ENCODE assay signal across 20 cellular contexts in genomic region chr2:159606287-159606686, GRCh38. TPM values are rescaled to one million over a fixed set of nuclear protein-coding genes. Genes with fewer than 3 reads are reported as not detected.
DNase-seq lines count a peak whose midpoint lies in the region; ATAC-seq and TF ChIP-seq lines count a peak whose summit lies in the region.
"Had no signal": no experiment of that assay in that cellular context is flagged by ENCODE, and none has a peak within 500 bp of the region (broad histone marks: within the 10 kb centered on the region; RNA-seq: fewer than 3 reads in every experiment).

No MANE protein-coding gene starts in this region.

- H3K27ac ChIP-seq in endodermal cell (ENCODE audit: low read depth, low read length) = no peak overlapping the region
- peak overlapping the region; percentile 19 for H3K27ac ChIP-seq in muscle layer of colon (ENCODE audit: low read depth, low read length)
- peak overlapping the region; percentile 58 for H3K27ac ChIP-seq in upper lobe of right lung

- H3K4me3 Mint-ChIP-seq in endodermal cell = no peak overlapping the region
- H3K4me3 Mint-ChIP-seq: activated CD4-positive, alpha-beta T cell treated with anti-CD3 and anti-CD28 coated beads, Interleukin-2, amount 10 ng/mL, durations not matched to agents 7 days and 5 days; activated T-cell treated with anti-CD3 and anti-CD28 coated beads, Interleukin-2, amount 50 U/mL, for 72 hours; HFFc6; naive thymus-derived CD4-positive, alpha-beta T cell had no signal

- WGBS in endodermal cell (ENCODE audit: insufficient coverage in 1 of 2, insufficient read length in 1 of 2), 2 experiments = 93 to 98% methylated on average over 2 of the region's 2 CpGs

- peaks cover 3% of the 10 kb centered on the region for H3K4me1 ChIP-seq in endodermal cell (ENCODE audit: control insufficient read depth, insufficient read depth, low read length)
- peaks cover 46% of the 10 kb centered on the region for H3K4me1 ChIP-seq in muscle layer of colon (ENCODE audit: insufficient read depth, low read length)
- peaks cover 43% of the 10 kb centered on the region for H3K4me1 ChIP-seq in upper lobe of right lung

- H3K27ac Mint-ChIP-seq in endodermal cell = peak overlapping the region; percentile 54
- H3K27ac Mint-ChIP-seq: activated CD4-positive, alpha-beta T cell treated with anti-CD3 and anti-CD28 coated beads, Interleukin-2, amount 10 ng/mL, durations not matched to agents 7 days and 5 days; activated T-cell treated with anti-CD3 and anti-CD28 coated beads, Interleukin-2, amount 50 U/mL, for 72 hours; HFFc6 had no signal

- no peaks in the 10 kb centered on the region for H3K36me3 ChIP-seq in endodermal cell (ENCODE audit: control insufficient read depth, insufficient read depth, low read length)
- H3K36me3 ChIP-seq in muscle layer of colon (ENCODE audit: insufficient read depth, low read length) = no peaks in the 10 kb centered on the region
- no peaks in the 10 kb centered on the region for H3K36me3 ChIP-seq in upper lobe of right lung

- no peaks in the 10 kb centered on the region for H3K9me3 Mint-ChIP-seq in endodermal cell
- H3K9me3 Mint-ChIP-seq: activated CD4-positive, alpha-beta T cell treated with anti-CD3 and anti-CD28 coated beads, Interleukin-2, amount 10 ng/mL, durations not matched to agents 7 days and 5 days; activated T-cell treated with anti-CD3 and anti-CD28 coated beads, Interleukin-2, amount 50 U/mL, for 72 hours; HFFc6; naive thymus-derived CD4-positive, alpha-beta T cell had no signal

- H3K4me3 ChIP-seq in endodermal cell (ENCODE audit: low read length) (no peak overlapping the region), muscle layer of colon (ENCODE audit: low read depth in 1 of 2, low read length in 2 of 2) (peak overlapping the region in 1 of 2 donors; percentile 20), upper lobe of right lung (peak overlapping the region; percentile 9)

- H3K9me3 ChIP-seq in endodermal cell (ENCODE audit: control insufficient read depth, low read length) = no peaks in the 10 kb centered on the region
- H3K9me3 ChIP-seq in muscle layer of colon (ENCODE audit: low read length) = no peaks in the 10 kb centered on the region
- H3K9me3 ChIP-seq in upper lobe of right lung = no peaks in the 10 kb centered on the region

- H3K27me3 ChIP-seq in endodermal cell (ENCODE audit: control insufficient read depth, insufficient read depth, low read length, poor library complexity, severe bottlenecking) = no peaks in the 10 kb centered on the region
- H3K27me3 ChIP-seq in muscle layer of colon (ENCODE audit: control insufficient read depth in 1 of 2, insufficient read depth in 2 of 2, low read length in 2 of 2) = no peaks in the 10 kb centered on the region
- H3K27me3 ChIP-seq in upper lobe of right lung = no peaks in the 10 kb centered on the region

- no peaks in the 10 kb centered on the region for H3K27me3 Mint-ChIP-seq in endodermal cell (ENCODE audit: insufficient read depth)

- peaks cover 4% of the 10 kb centered on the region for H3K36me3 Mint-ChIP-seq in endodermal cell (ENCODE audit: low read depth)
- H3K36me3 Mint-ChIP-seq: naive thymus-derived CD4-positive, alpha-beta T cell had no signal

- H3K4me1 Mint-ChIP-seq in endodermal cell = peaks cover 22% of the 10 kb centered on the region
- H3K4me1 Mint-ChIP-seq: activated CD4-positive, alpha-beta T cell treated with anti-CD3 and anti-CD28 coated beads, Interleukin-2, amount 10 ng/mL, durations not matched to agents 7 days and 5 days; naive thymus-derived CD4-positive, alpha-beta T cell had no signal

- DNase-seq in Right ventricle myocardium superior (no peak), Right ventricle myocardium inferior (ENCODE audit: missing footprints) (no peak), endodermal cell (no peak), upper lobe of right lung (no peak), posterior cingulate gyrus (no peak)
- DNase-seq: activated CD4-positive, alpha-beta T cell treated with anti-CD3 and anti-CD28 coated beads, Interleukin-2, amount 10 ng/mL, durations not matched to agents 7 days and 5 days; activated T-cell treated with anti-CD3 and anti-CD28 coated beads, Interleukin-2, amount 50 U/mL, for 72 hours; amygdala; effector CD4-positive, alpha-beta T cell; foreskin melanocyte; HFFc6; Kasumi-1; naive thymus-derived CD4-positive, alpha-beta T cell; NCI-H1930; NCI-H748 treated with DMSO at 0.1 percent for 48 hours; stimulated activated naive CD4-positive, alpha-beta T cell; T-helper 2 cell had no signal

- intact Hi-C loops in Right ventricle myocardium superior (cut with DNase I) (no loop called here), Right ventricle myocardium inferior (cut with DNase I) (no loop called here), upper lobe of right lung (cut with DNase I) (no loop called here), posterior cingulate gyrus (cut with DNase I) (no loop called here)

- ATAC-seq in Right ventricle myocardium superior (ENCODE audit: poor library complexity) (peak; percentile 5), Right ventricle myocardium inferior (no peak), upper lobe of right lung (no peak), GM21576 (IDR thresholded peaks at IDR 0.05; ENCODE audit: unreplicated experiment) (no peak), GM21423 (IDR thresholded peaks at IDR 0.05; ENCODE audit: unreplicated experiment) (no peak)
- ATAC-seq: activated T-cell treated with anti-CD3 and anti-CD28 coated beads, Interleukin-2, amount 50 U/mL, for 72 hours; naive thymus-derived CD4-positive, alpha-beta T cell had no signal

- no peak for TF ChIP-seq CTCF in endodermal cell (conservative IDR thresholded peaks at IDR 0.05)
- no peak for TF ChIP-seq CTCF in upper lobe of right lung (IDR thresholded peaks at IDR 0.05)

- H3K9ac ChIP-seq in endodermal cell (ENCODE audit: extremely low read depth, low read length, poor library complexity, severe bottlenecking) (no peak overlapping the region), muscle layer of colon (ENCODE audit: low read length) (peak overlapping the region; percentile 34)

RNA-seq across cellular contexts. Expression of gene BAZ2B, which starts 10.1 kb away (rescaled TPM):
- total RNA-seq in Right ventricle myocardium superior (27.0 TPM), Right ventricle myocardium inferior (35.3 TPM), endodermal cell (10 to 100 TPM; 53.1 to 64.1 TPM), upper lobe of right lung (91.9 TPM)
- 37.9 TPM for polyA plus RNA-seq in endodermal cell (2013, experiment 1 of 2)
- polyA plus RNA-seq in endodermal cell (2013, experiment 2 of 2) = 42.3 TPM
